14 cellular contexts compared by ENCODE assay signal in genomic region chr1:156143765-156144489, GRCh38. TPM values are rescaled to one million over a fixed set of nuclear protein-coding genes. Genes with fewer than 3 reads are reported as not detected.
DNase-seq lines count a peak whose midpoint lies in the region; ATAC-seq and TF ChIP-seq lines count a peak whose summit lies in the region.
"Had no signal": no experiment of that assay in that cellular context is flagged by ENCODE, and none has a peak within 500 bp of the region (broad histone marks: within the 10 kb centered on the region; RNA-seq: fewer than 3 reads in every experiment).

No MANE protein-coding gene starts in this region.

- H3K4me1 ChIP-seq in esophagus muscularis mucosa (peaks cover 39 to 70% (median 68%) of the 10 kb centered on the region in 4 donors), osteoblast (ENCODE audit: insufficient read depth, low read length) (peaks cover 35% of the 10 kb centered on the region), BE2C (peaks cover 7% of the 10 kb centered on the region), vagina (peaks cover 51% of the 10 kb centered on the region)

- CTCF ChIA-PET in Calu3 (lab: Charles Lee), result no interaction called here

- TF ChIP-seq POLR2A in esophagus muscularis mucosa (IDR thresholded peaks at IDR 0.05; ENCODE audit: low read depth) (no peak), vagina (IDR thresholded peaks at IDR 0.05) (no peak)

- H3K36me3 ChIP-seq in esophagus muscularis mucosa (peaks cover under 1 to 20% (median 17%) of the 10 kb centered on the region in 4 donors), osteoblast (ENCODE audit: insufficient read depth, low read length) (peaks cover 27% of the 10 kb centered on the region), BE2C (no peaks in the 10 kb centered on the region), vagina (peaks cover 0 to 5% of the 10 kb centered on the region in 2 donors)
- H3K36me3 ChIP-seq: BLaER1 had no signal

- H3K4me2 ChIP-seq in osteoblast (ENCODE audit: insufficient read depth, low read length), result no peak overlapping the region
- H3K4me2 ChIP-seq: BLaER1 had no signal

- H3K4me1 Mint-ChIP-seq in Calu3 (ENCODE audit: low read depth, unreplicated experiment) (peaks cover 21% of the 10 kb centered on the region), natural killer cell (peaks cover 15 to 21% of the 10 kb centered on the region in 2 donors)

- intact Hi-C loops in Calu3 (cut with micrococcal nuclease; ENCODE audit: unreplicated experiment), result no loop called here
- intact Hi-C loops in esophagus muscularis mucosa (cut with DNase I), result no loop called here
- intact Hi-C loops in vagina (cut with DNase I), result no loop called here
- intact Hi-C loops in natural killer cell (cut with micrococcal nuclease), result no loop called here

- H3K9me3 Mint-ChIP-seq in Calu3 (ENCODE audit: low read depth, unreplicated experiment) (no peaks in the 10 kb centered on the region), natural killer cell (no peaks in the 10 kb centered on the region)
- H3K9me3 Mint-ChIP-seq: natural killer cell treated with Interleukin-12 subunit alpha and Interleukin-12 subunit beta and Interleukin-15 and Interleukin-18, amount 100 ng/mL, for 72 hours had no signal

- H3K27ac ChIP-seq in esophagus muscularis mucosa (replicated peaks in 1 of 4) (peak overlapping the region; percentile 32 to 87 (median 53)), osteoblast (ENCODE audit: low read depth, low read length) (peak overlapping the region; percentile 32), vagina (no peak overlapping the region)
- H3K27ac ChIP-seq: BLaER1, left lung had no signal

- H3K4me3 Mint-ChIP-seq in Calu3 (ENCODE audit: low read depth, unreplicated experiment), result no peak overlapping the region
- H3K4me3 Mint-ChIP-seq in natural killer cell, result no peak overlapping the region
- H3K4me3 Mint-ChIP-seq: activated CD8-positive, alpha-beta T cell treated with anti-CD3 and anti-CD28 coated beads, Interleukin-2, amount 10 ng/mL, durations not matched to agents 7 days and 5 days; natural killer cell treated with Interleukin-12 subunit alpha and Interleukin-12 subunit beta and Interleukin-15 and Interleukin-18, amount 100 ng/mL, for 72 hours had no signal

- H3K4me3 ChIP-seq in esophagus muscularis mucosa (no peak overlapping the region), osteoblast (ENCODE audit: insufficient read depth, low read length) (no peak overlapping the region), BE2C (ENCODE audit: low read depth, low read length) (no peak overlapping the region), vagina (no peak overlapping the region)
- H3K4me3 ChIP-seq: BLaER1, left lung had no signal

- H3K27ac Mint-ChIP-seq in Calu3 (ENCODE audit: unreplicated experiment), result peak overlapping the region; percentile 46
- no peak overlapping the region for H3K27ac Mint-ChIP-seq in natural killer cell
- H3K27ac Mint-ChIP-seq: activated CD8-positive, alpha-beta T cell treated with anti-CD3 and anti-CD28 coated beads, Interleukin-2, amount 10 ng/mL, durations not matched to agents 7 days and 5 days; natural killer cell treated with Interleukin-12 subunit alpha and Interleukin-12 subunit beta and Interleukin-15 and Interleukin-18, amount 100 ng/mL, for 72 hours had no signal

- peaks cover 0 to 3% (median 0%) of the 10 kb centered on the region in 4 donors for H3K27me3 ChIP-seq in esophagus muscularis mucosa
- peaks cover 4% of the 10 kb centered on the region for H3K27me3 ChIP-seq in osteoblast (ENCODE audit: insufficient read depth, low read length)
- no peaks in the 10 kb centered on the region for H3K27me3 ChIP-seq in BE2C
- H3K27me3 ChIP-seq in vagina, result no peaks in the 10 kb centered on the region
- H3K27me3 ChIP-seq: BLaER1, left lung had no signal

- 60% methylated on average over 11 of the region's 11 CpGs for WGBS in esophagus muscularis mucosa

- no peaks in the 10 kb centered on the region for H3K9me3 ChIP-seq in esophagus muscularis mucosa
- H3K9me3 ChIP-seq in osteoblast (ENCODE audit: low read depth, low read length), result no peaks in the 10 kb centered on the region
- no peaks in the 10 kb centered on the region for H3K9me3 ChIP-seq in BE2C
- H3K9me3 ChIP-seq in vagina, result no peaks in the 10 kb centered on the region
- H3K9me3 ChIP-seq: BLaER1, left lung had no signal

- TSS peak; percentile 3 for BruUV-seq in Calu3 (replicated peaks; lab: Mats Ljungman, UMichigan)

- no peak for TF ChIP-seq CTCF in Calu3 (IDR thresholded peaks at IDR 0.05; ENCODE audit: unreplicated experiment)
- TF ChIP-seq CTCF in esophagus muscularis mucosa (IDR thresholded peaks at IDR 0.05), result no peak
- no peak for TF ChIP-seq CTCF in osteoblast (IDR thresholded peaks at IDR 0.05; ENCODE audit: extremely low read depth, low read depth, low read length)
- TF ChIP-seq CTCF in GM20000 (IDR thresholded peaks at IDR 0.05; ENCODE audit: extremely low read depth, missing control alignments), result no peak
- no peak for TF ChIP-seq CTCF in BE2C (IDR thresholded peaks at IDR 0.05; ENCODE audit: low read depth, low read length)
- TF ChIP-seq CTCF in vagina (IDR thresholded peaks at IDR 0.05), result no peak
- no peak for TF ChIP-seq CTCF in natural killer cell (IDR thresholded peaks at IDR 0.05)

- no peaks in the 10 kb centered on the region for H3K79me2 ChIP-seq in osteoblast (ENCODE audit: insufficient read depth, low read length)

- H3K36me3 Mint-ChIP-seq in Calu3 (ENCODE audit: insufficient read depth, unreplicated experiment) (peaks cover 59% of the 10 kb centered on the region), natural killer cell (no peaks in the 10 kb centered on the region)
- H3K36me3 Mint-ChIP-seq: natural killer cell treated with Interleukin-12 subunit alpha and Interleukin-12 subunit beta and Interleukin-15 and Interleukin-18, amount 100 ng/mL, for 72 hours had no signal

- ATAC-seq in natural killer cell, result no peak
- ATAC-seq: activated CD8-positive, alpha-beta T cell treated with anti-CD3 and anti-CD28 coated beads, Interleukin-2, amount 10 ng/mL, durations not matched to agents 7 days and 5 days; left lung; natural killer cell treated with Interleukin-12 subunit alpha and Interleukin-12 subunit beta and Interleukin-15 and Interleukin-18, amount 100 ng/mL, for 72 hours had no signal

- TF ChIP-seq EP300 in esophagus muscularis mucosa (IDR thresholded peaks at IDR 0.05), result no peak

- no peak overlapping the region for H2AFZ ChIP-seq in osteoblast (ENCODE audit: low read length)

- H4K20me1 ChIP-seq in osteoblast (ENCODE audit: insufficient read depth, low read length), result peaks cover 21% of the 10 kb centered on the region
- H4K20me1 ChIP-seq: BLaER1 had no signal

- peaks cover 18% of the 10 kb centered on the region for H3K27me3 Mint-ChIP-seq in Calu3 (ENCODE audit: unreplicated experiment)
- peaks cover 9 to 23% of the 10 kb centered on the region in 2 donors for H3K27me3 Mint-ChIP-seq in natural killer cell (ENCODE audit: low read depth in 2 of 2)

- DNase-seq in Calu3, result no peak
- peak; percentile 77 for DNase-seq in M059J (ENCODE audit: low read depth)
- DNase-seq in esophagus muscularis mucosa (ENCODE audit: extremely low spot score), result no peak
- peak; percentile 60 for DNase-seq in osteoblast (ENCODE audit: insufficient read length, low spot score, missing footprints)
- DNase-seq in GM20000 (ENCODE audit: low spot score), result no peak
- DNase-seq in BE2C, result no peak
- no peak for DNase-seq in vagina (ENCODE audit: extremely low spot score in 2 of 2)
- DNase-seq in natural killer cell, result no peak
- DNase-seq: activated CD8-positive, alpha-beta T cell treated with anti-CD3 and anti-CD28 coated beads, Interleukin-2, amount 10 ng/mL, durations not matched to agents 7 days and 5 days; left lung; NCI-H2081; NCI-H526 had no signal

RNA-seq across cellular contexts. Expression of gene SEMA4A, which starts 9.5 kb away (rescaled TPM):
- total RNA-seq in Calu3 (2022) (6.9 and 7.2 TPM in 2 replicates), esophagus muscularis mucosa (1 to 10 TPM; 1.7 to 4.1 (median 2.6) TPM), osteoblast (1.5 and 1.8 TPM in 2 replicates), vagina (18.7 TPM), natural killer cell (10 to 100 TPM in 1 of 3 donors, 1 to 10 TPM in 2; 2.6 to 13.0 (median 7.0) TPM)
- 0.37 and 1.3 TPM in 2 replicates for total RNA-seq in M059J (2014; rRNA removed; shearing (Covaris generic))
- 1.6 TPM for polyA plus RNA-seq in BE2C (2012; ENCODE audit: insufficient read depth, insufficient read length, low read depth)

RNA-seq across cellular contexts. Expression of gene LMNA, which starts 29.4 kb away (rescaled TPM):
- total RNA-seq in Calu3 (2022) (499 and 514 TPM in 2 replicates), esophagus muscularis mucosa (100 to 1,000 TPM; 311 to 589 (median 380) TPM), osteoblast (774 and 854 TPM in 2 replicates), vagina (436 TPM), natural killer cell (100 to 1,000 TPM; 201 to 504 (median 273) TPM)
- total RNA-seq in M059J (2014; rRNA removed; shearing (Covaris generic)), result 396 and 698 TPM in 2 replicates
- 312 TPM for polyA plus RNA-seq in BE2C (2012; ENCODE audit: insufficient read depth, insufficient read length, low read depth)

RNA-seq across cellular contexts. Expression of gene SLC25A44, which starts 50.0 kb away (rescaled TPM):
- total RNA-seq in Calu3 (2022) (28.2 and 32.5 TPM in 2 replicates), esophagus muscularis mucosa (10 to 100 TPM in 3 of 4 donors, 1 to 10 TPM in 1; 8.3 to 18.2 (median 15.0) TPM), osteoblast (15.0 and 15.2 TPM in 2 replicates), vagina (14.0 TPM), natural killer cell (10 to 100 TPM; 17.1 to 49.2 (median 22.0) TPM)
- 18.5 and 25.8 TPM in 2 replicates for total RNA-seq in M059J (2014; rRNA removed; shearing (Covaris generic))
- polyA plus RNA-seq in BE2C (2012; ENCODE audit: insufficient read depth, insufficient read length, low read depth), result 47.2 TPM

Comparison
In these comparisons a context has a peak if more than half of its experiments do, and no peak if none do; other contexts are left out.
1. DNase-seq: peak in M059J (single experiment) and osteoblast (single experiment); none in Calu3 (single experiment), esophagus muscularis mucosa (single experiment), GM20000 (single experiment), BE2C (single experiment), vagina (0 of 2) and natural killer cell (single experiment).